16 cellular contexts compared by ENCODE assay signal in the genomic region with DNA sequence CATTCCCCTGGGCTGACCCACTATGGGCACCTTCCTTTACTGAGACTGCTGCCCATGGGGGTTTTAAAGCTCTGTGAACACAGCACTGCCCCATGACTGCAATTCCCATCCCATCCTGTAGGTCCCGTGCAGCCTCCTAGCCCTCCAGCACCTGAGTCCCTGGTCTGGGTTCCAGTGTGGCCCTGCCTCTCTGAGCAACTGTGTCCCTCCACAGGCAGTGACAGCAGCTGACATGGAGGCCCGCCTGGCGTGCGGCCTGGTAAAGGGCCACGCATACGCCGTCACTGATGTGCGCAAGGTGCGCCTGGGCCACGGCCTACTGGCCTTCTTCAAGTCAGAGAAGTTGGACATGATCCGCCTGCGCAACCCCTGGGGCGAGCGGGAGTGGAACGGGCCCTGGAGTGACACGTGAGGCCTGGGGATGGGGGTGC. TPM values are rescaled to one million over a fixed set of nuclear protein-coding genes. Genes with fewer than 3 reads are reported as not detected.
DNase-seq lines count a peak whose midpoint lies in the region; ATAC-seq, FAIRE-seq and TF ChIP-seq lines count a peak whose summit lies in the region.
"Had no signal": no experiment of that assay in that cellular context is flagged by ENCODE, and none has a peak within 500 bp of the region (broad histone marks: within the 10 kb centered on the region; RNA-seq: fewer than 3 reads in every experiment).

No MANE protein-coding gene starts in this region.

- intact Hi-C loops in GM12878 (cut with micrococcal nuclease; ENCODE audit: unreplicated experiment) (no loop called here), HepG2 (cut with micrococcal nuclease; ENCODE audit: unreplicated experiment) (no loop called here)

- in situ Hi-C loops in GM12878 (cut with MboI) (no loop called here), HepG2 (cut with HindIII; ENCODE audit: extremely low pct_ligation_motif_present, low pct_unique_long_range_greater_than_20kb) (no loop called here)

- peaks cover 2% of the 10 kb centered on the region for H3K4me1 Mint-ChIP-seq in activated CD8-positive, alpha-beta memory T cell treated with anti-CD3 and anti-CD28 coated beads, Interleukin-2, amount 10 ng/mL, durations not matched to agents 7 days and 5 days
- H3K4me1 Mint-ChIP-seq: activated naive CD4-positive, alpha-beta T cell treated with anti-CD3 and anti-CD28 coated beads, Interleukin-2, amount 50 U/mL, for 24 hours had no signal

- FAIRE-seq in GM12878 (lab: Jason Lieb, UNC), result no peak
- FAIRE-seq in HepG2 (lab: Jason Lieb, UNC), result no peak

- H3K4me1 ChIP-seq in DOHH2 (ENCODE audit: control insufficient read depth, low read length) (no peaks in the 10 kb centered on the region), GM12878 (ENCODE audit: control insufficient read depth, insufficient read depth, low read length) (no peaks in the 10 kb centered on the region), HepG2 (ENCODE audit: insufficient read depth, low read length) (peaks cover 10% of the 10 kb centered on the region)
- H3K4me1 ChIP-seq: SJSA1 had no signal

- RAD21 ChIA-PET in GM12878 (lab: Charles Lee; ENCODE audit: unreplicated experiment), result no interaction called here

- POLR2A ChIA-PET in GM12878 (lab: Charles Lee) (interaction anchor here (0.7 kb wide), 1 partner anchor 1590 kb away, joined by 4 read pairs; no protein-coding TSS in a partner anchor), HepG2 (lab: Yijun Ruan, JAX) (no interaction called here)

- H3K36me3 Mint-ChIP-seq in activated CD8-positive, alpha-beta memory T cell treated with anti-CD3 and anti-CD28 coated beads, Interleukin-2, amount 10 ng/mL, durations not matched to agents 7 days and 5 days, result no peaks in the 10 kb centered on the region
- H3K36me3 Mint-ChIP-seq: activated naive CD4-positive, alpha-beta T cell treated with anti-CD3 and anti-CD28 coated beads, Interleukin-2, amount 50 U/mL, for 24 hours had no signal

- DNase-seq in HuH-7.5 (ENCODE audit: low spot score), result peak; percentile 67
- DNase-seq in GM12878 (ENCODE audit: low read depth, low spot score), result no peak
- no peak for DNase-seq in HepG2 (ENCODE audit: low spot score)
- DNase-seq in activated CD8-positive, alpha-beta memory T cell treated with anti-CD3 and anti-CD28 coated beads, Interleukin-2, amount 10 ng/mL, durations not matched to agents 7 days and 5 days, result no peak
- DNase-seq: activated CD4-positive, alpha-beta T cell treated with anti-CD3 and anti-CD28 coated beads, Interleukin-2, amount 50 U/mL, for 4 hours; DMS153; NCI-H446; transverse colon had no signal

- TF ChIP-seq EP300 in GM12878 (IDR thresholded peaks at IDR 0.05; ENCODE audit: borderline replicate concordance in 1 of 2, control insufficient read depth in 1 of 2, low read depth in 2 of 2, low read length in 2 of 2) (no peak), HepG2 (IDR thresholded peaks at IDR 0.05; ENCODE audit: low read depth in 2 of 2, low read length in 2 of 2) (no peak), HepG2 (CRISPR knock-in tag; IDR thresholded peaks at IDR 0.05; ENCODE audit: borderline replicate concordance) (no peak)

- no peak overlapping the region for H3K27ac ChIP-seq in DOHH2 (ENCODE audit: low read depth, low read length)
- H3K27ac ChIP-seq in GM12878 (ENCODE audit: control insufficient read depth, insufficient read depth), result no peak overlapping the region
- no peak overlapping the region for H3K27ac ChIP-seq in HepG2 (ENCODE audit: extremely low read length, insufficient read depth, low read length)
- H3K27ac ChIP-seq: SJSA1, transverse colon had no signal

- no peaks in the 10 kb centered on the region for H3K9me3 Mint-ChIP-seq in activated CD8-positive, alpha-beta memory T cell treated with anti-CD3 and anti-CD28 coated beads, Interleukin-2, amount 10 ng/mL, durations not matched to agents 7 days and 5 days (ENCODE audit: low read depth)
- H3K9me3 Mint-ChIP-seq: activated naive CD4-positive, alpha-beta T cell treated with anti-CD3 and anti-CD28 coated beads, Interleukin-2, amount 50 U/mL, for 24 hours; dendritic cell treated with granulocyte-macrophage colony-stimulating factor and Interleukin-4, amounts not matched to agents 40 ng/mL and 50 ng/mL, for 4 days had no signal

- H3K4me3 ChIP-seq in DOHH2 (ENCODE audit: low read length) (no peak overlapping the region), GM12878 (no peak overlapping the region), HepG2 (replicated peaks in 1 of 3; ENCODE audit: insufficient read depth in 1 of 3, low read depth in 2 of 3, low read length in 3 of 3) (no peak overlapping the region)
- H3K4me3 ChIP-seq: lung, SJSA1, transverse colon had no signal

- 69% methylated on average over 16 of the region's 16 CpGs for WGBS in GM12878 (ENCODE audit: insufficient coverage, insufficient replicate concordance, low lambda C conversion rate, missing lambda C conversion rate)
- 77% methylated on average over 13 of the region's 16 CpGs for WGBS in HepG2 (ENCODE audit: low lambda C conversion rate)

- H4K20me1 ChIP-seq in DOHH2 (ENCODE audit: control insufficient read depth, insufficient read depth, low read depth, low read length) (no peaks in the 10 kb centered on the region), GM12878 (ENCODE audit: control insufficient read depth, insufficient read depth) (no peaks in the 10 kb centered on the region), HepG2 (ENCODE audit: insufficient read depth, low read length) (no peaks in the 10 kb centered on the region)

- H3K9me3 ChIP-seq in DOHH2 (ENCODE audit: control insufficient read depth, insufficient read depth, low read length), result no peaks in the 10 kb centered on the region
- H3K9me3 ChIP-seq in GM12878 (replicated peaks; ENCODE audit: control insufficient read depth, insufficient read depth, low read length), result no peaks in the 10 kb centered on the region
- no peaks in the 10 kb centered on the region for H3K9me3 ChIP-seq in HepG2 (ENCODE audit: low read length)
- H3K9me3 ChIP-seq: SJSA1, transverse colon had no signal

- CTCF ChIA-PET in GM12878 (lab: Yijun Ruan, JAX), result no interaction called here
- CTCF ChIA-PET in HepG2 (lab: Yijun Ruan, JAX; ENCODE audit: low intra/inter-chr PET ratio, low total read pairs), result interaction anchor here (0.7 kb wide), 1 partner anchor 73 kb away, joined by 3 read pairs; no protein-coding TSS in a partner anchor
- CTCF ChIA-PET in activated CD8-positive, alpha-beta memory T cell treated with anti-CD3 and anti-CD28 coated beads, Interleukin-2, amount 10 ng/mL, durations not matched to agents 7 days and 5 days (lab: Charles Lee), result interaction anchor here (0.8 to 3.8 kb wide), 6 partner anchors 12 to 75 kb away, joined by 3 to 21 read pairs (median 4); no protein-coding TSS in a partner anchor

- BruUV-seq in GM12878 (replicated peaks; lab: Mats Ljungman, UMichigan) (no TSS peak), HepG2 (replicated peaks; lab: Mats Ljungman, UMichigan) (no TSS peak)

- H3K4me2 ChIP-seq in DOHH2 (ENCODE audit: low read length), result no peak overlapping the region
- no peak overlapping the region for H3K4me2 ChIP-seq in GM12878 (ENCODE audit: control insufficient read depth, insufficient read depth)
- H3K4me2 ChIP-seq in HepG2 (ENCODE audit: low read depth, low read length), result no peak overlapping the region

- H3K27me3 ChIP-seq in DOHH2 (ENCODE audit: control insufficient read depth, low read length), result no peaks in the 10 kb centered on the region
- H3K27me3 ChIP-seq in GM12878 (replicated peaks in 1 of 2; ENCODE audit: control insufficient read depth in 2 of 2, insufficient read depth in 2 of 2, low read length in 1 of 2), result no peaks in the 10 kb centered on the region; a peak in 1 of 4 replicates
- H3K27me3 ChIP-seq in HepG2 (ENCODE audit: control insufficient read depth in 1 of 2, insufficient read depth in 2 of 2, low read length in 2 of 2), result peaks cover 0 to 5% of the 10 kb centered on the region in 2 experiments; a peak in 1 of 5 replicates
- H3K27me3 ChIP-seq: SJSA1, transverse colon had no signal

- TF ChIP-seq POLR2A in GM12878 (IDR thresholded peaks at IDR 0.05; ENCODE audit: low read depth, low read length), result no peak
- no peak for TF ChIP-seq POLR2A in HepG2 (IDR thresholded peaks at IDR 0.05; ENCODE audit: insufficient read depth in 1 of 2, low read depth in 2 of 2, low read length in 2 of 2)

- H2AFZ ChIP-seq in GM12878 (ENCODE audit: control insufficient read depth, low read depth, low read length) (no peak overlapping the region), HepG2 (ENCODE audit: low read length) (no peak overlapping the region)

- H3K36me3 ChIP-seq in DOHH2 (ENCODE audit: control insufficient read depth, low read length), result no peaks in the 10 kb centered on the region
- H3K36me3 ChIP-seq in GM12878 (ENCODE audit: control insufficient read depth in 2 of 2, insufficient read depth in 2 of 2, low read length in 1 of 2), result no peaks in the 10 kb centered on the region
- no peaks in the 10 kb centered on the region for H3K36me3 ChIP-seq in HepG2 (replicated peaks in 1 of 2; ENCODE audit: control insufficient read depth in 1 of 2, insufficient read depth in 2 of 2, low read length in 2 of 2)

- no peaks in the 10 kb centered on the region for H3K27me3 Mint-ChIP-seq in activated CD8-positive, alpha-beta memory T cell treated with anti-CD3 and anti-CD28 coated beads, Interleukin-2, amount 10 ng/mL, durations not matched to agents 7 days and 5 days
- H3K27me3 Mint-ChIP-seq: activated naive CD4-positive, alpha-beta T cell treated with anti-CD3 and anti-CD28 coated beads, Interleukin-2, amount 50 U/mL, for 24 hours; dendritic cell treated with granulocyte-macrophage colony-stimulating factor and Interleukin-4, amounts not matched to agents 40 ng/mL and 50 ng/mL, for 4 days had no signal

- peak; percentile 67 for ATAC-seq in GM12878
- peak; percentile 77 for ATAC-seq in HepG2
- no peak for ATAC-seq in GM21447 (IDR thresholded peaks at IDR 0.05; ENCODE audit: unreplicated experiment)
- no peak for ATAC-seq in HG03469 (IDR thresholded peaks at IDR 0.05; ENCODE audit: unreplicated experiment)
- ATAC-seq in activated CD8-positive, alpha-beta memory T cell treated with anti-CD3 and anti-CD28 coated beads, Interleukin-2, amount 10 ng/mL, durations not matched to agents 7 days and 5 days, result no peak

- TF ChIP-seq RAD21 in GM12878 (IDR thresholded peaks at IDR 0.05; ENCODE audit: insufficient read depth, low read depth, low read length), result no peak
- TF ChIP-seq RAD21 in HepG2 (CRISPR knock-in tag; IDR thresholded peaks at IDR 0.05), result no peak

- TF ChIP-seq CTCF in DOHH2 (IDR thresholded peaks at IDR 0.05; ENCODE audit: low read depth, low read length, poor library complexity, severe bottlenecking) (peak; percentile 40), GM12878 (IDR thresholded peaks at IDR 0.05 in 2 of 3, conservative IDR thresholded peaks at IDR 0.05 in 1 of 3; ENCODE audit: control insufficient read depth in 2 of 3, extremely low read depth in 1 of 3, insufficient read depth in 1 of 3, low read depth in 3 of 3, low read length in 3 of 3) (peak in 1 of 3 experiments; percentile 33; a peak in 2 of 6 replicates), HepG2 (CRISPR knock-in tag; IDR thresholded peaks at IDR 0.05) (no peak; the same call in 1 of the 2 replicates)

- H3K9ac ChIP-seq in GM12878 (ENCODE audit: control insufficient read depth, insufficient read depth, low read length), result no peak overlapping the region
- no peak overlapping the region for H3K9ac ChIP-seq in HepG2 (ENCODE audit: insufficient read depth, low read depth, low read length)

- no peaks in the 10 kb centered on the region for H3F3A ChIP-seq in DOHH2 (ENCODE audit: control insufficient read depth, insufficient read depth)

- SMC1A ChIA-PET in GM12878 (lab: Charles Lee; ENCODE audit: uncharacterized antibody, unreplicated experiment), result no interaction called here

- H3K27ac Mint-ChIP-seq in activated CD8-positive, alpha-beta memory T cell treated with anti-CD3 and anti-CD28 coated beads, Interleukin-2, amount 10 ng/mL, durations not matched to agents 7 days and 5 days, result no peak overlapping the region
- H3K27ac Mint-ChIP-seq: activated naive CD4-positive, alpha-beta T cell treated with anti-CD3 and anti-CD28 coated beads, Interleukin-2, amount 50 U/mL, for 24 hours; dendritic cell treated with granulocyte-macrophage colony-stimulating factor and Interleukin-4, amounts not matched to agents 40 ng/mL and 50 ng/mL, for 4 days had no signal

- no peak overlapping the region for H3K4me3 Mint-ChIP-seq in activated CD8-positive, alpha-beta memory T cell treated with anti-CD3 and anti-CD28 coated beads, Interleukin-2, amount 10 ng/mL, durations not matched to agents 7 days and 5 days
- H3K4me3 Mint-ChIP-seq: activated naive CD4-positive, alpha-beta T cell treated with anti-CD3 and anti-CD28 coated beads, Interleukin-2, amount 50 U/mL, for 24 hours; dendritic cell treated with granulocyte-macrophage colony-stimulating factor and Interleukin-4, amounts not matched to agents 40 ng/mL and 50 ng/mL, for 4 days had no signal

- H3K79me2 ChIP-seq in DOHH2 (ENCODE audit: control insufficient read depth, low read length), result no peaks in the 10 kb centered on the region
- H3K79me2 ChIP-seq in GM12878 (ENCODE audit: control insufficient read depth, insufficient read depth, low read length), result no peaks in the 10 kb centered on the region
- no peaks in the 10 kb centered on the region for H3K79me2 ChIP-seq in HepG2 (ENCODE audit: insufficient read depth, low read length)

- H3K9me2 ChIP-seq in DOHH2 (replicated peaks; ENCODE audit: control insufficient read depth, low read length), result no peaks in the 10 kb centered on the region

RNA-seq across cellular contexts. Expression of gene OMP, which starts 12.6 kb away (rescaled TPM):
- total RNA-seq in GM12878 (2013; cell fraction: nucleolus; rRNA removed), result not detected in 2 replicates
- not detected in 2 replicates for total RNA-seq in GM12878 (2014; rRNA removed)
- total RNA-seq in GM12878 (2014; rRNA removed; fragmentation: Illumina TruSeq; extraction: Trizol), result not detected in 2 replicates
- total RNA-seq in GM12878 (2021), result not detected in 2 replicates
- polyA plus RNA-seq in GM12878 (2011; ENCODE audit: low read depth), result not detected
- not detected in 2 replicates for polyA plus RNA-seq in GM12878 (2011; rRNA removed)
- not detected in 2 replicates for polyA plus RNA-seq in GM12878 (2011; cell fraction: cytosol; rRNA removed)
- 0.34 TPM in 1 of 2 replicates, not detected in the other for polyA plus RNA-seq in GM12878 (2011; cell fraction: nucleus; rRNA removed)
- not detected in 2 replicates for polyA plus RNA-seq in GM12878 (2012)
- not detected in 2 replicates for polyA plus RNA-seq in GM12878 (2014; fragmentation: Illumina TruSeq; extraction: Trizol)
- polyA plus RNA-seq in GM12878 (2014; fragmentation: Nextera tagmentation; extraction: Ambion mirVana), result not detected
- polyA plus RNA-seq in GM12878 (2014; rRNA removed), result not detected in 2 replicates
- polyA plus RNA-seq in GM12878 (2016; fragmentation: Nextera tagmentation; extraction: Ambion mirVana), result not detected
- polyA minus RNA-seq in GM12878 (2011; rRNA and poly(A)+ RNA removed), result not detected in 2 replicates
- polyA minus RNA-seq in GM12878 (2011; cell fraction: cytosol; rRNA and poly(A)+ RNA removed), result not detected in 2 replicates
- not detected in 2 replicates for polyA minus RNA-seq in GM12878 (2011; cell fraction: nucleus; rRNA and poly(A)+ RNA removed)
- not detected in 2 replicates for total RNA-seq in HepG2 (2016; rRNA removed; fragmentation: Illumina TruSeq; extraction: Trizol)
- total RNA-seq in HepG2 (2016; cell fraction: cytosol; rRNA removed; fragmentation: Illumina TruSeq; extraction: Trizol; ENCODE audit: low read depth), result not detected in 2 replicates
- total RNA-seq in HepG2 (2016; cell fraction: insoluble cytoplasmic fraction; rRNA removed; fragmentation: Illumina TruSeq; extraction: Trizol), result not detected in 2 replicates
- not detected in 2 replicates for total RNA-seq in HepG2 (2016; cell fraction: membrane; rRNA removed; fragmentation: Illumina TruSeq; extraction: Trizol)
- total RNA-seq in HepG2 (2016; cell fraction: nucleus; rRNA removed; fragmentation: Illumina TruSeq; extraction: Trizol), result not detected in 2 replicates
- not detected in 2 replicates for polyA plus RNA-seq in HepG2 (2011; rRNA removed)
- polyA plus RNA-seq in HepG2 (2011; cell fraction: cytosol; rRNA removed), result not detected in 2 replicates
- polyA plus RNA-seq in HepG2 (2011; cell fraction: nucleus; rRNA removed), result 1.9 TPM in 1 of 2 replicates, not detected in the other
- not detected in 2 replicates for polyA plus RNA-seq in HepG2 (2012)
- not detected in 2 replicates for polyA plus RNA-seq in HepG2 (2016; cell fraction: cytosol; fragmentation: Illumina TruSeq; extraction: Trizol; ENCODE audit: low read depth)
- not detected in 2 replicates for polyA plus RNA-seq in HepG2 (2016; cell fraction: insoluble cytoplasmic fraction; fragmentation: Illumina TruSeq; extraction: Trizol; ENCODE audit: low read depth)
- not detected in 2 replicates for polyA plus RNA-seq in HepG2 (2016; cell fraction: membrane; fragmentation: Illumina TruSeq; extraction: Trizol; ENCODE audit: low read depth)
- polyA plus RNA-seq in HepG2 (2016; cell fraction: nucleus; fragmentation: Illumina TruSeq; extraction: Trizol; ENCODE audit: insufficient read depth, low read depth), result not detected in 2 replicates
- polyA minus RNA-seq in HepG2 (2011; rRNA and poly(A)+ RNA removed; ENCODE audit: low replicate concordance), result not detected in 2 replicates
- not detected in 2 replicates for polyA minus RNA-seq in HepG2 (2011; cell fraction: cytosol; rRNA and poly(A)+ RNA removed)
- not detected in 2 replicates for polyA minus RNA-seq in HepG2 (2011; cell fraction: nucleus; rRNA and poly(A)+ RNA removed)
- not detected for total RNA-seq in activated CD8-positive, alpha-beta memory T cell treated with anti-CD3 and anti-CD28 coated beads, Interleukin-2, amount 10 ng/mL, durations not matched to agents 7 days and 5 days
- total RNA-seq: glomerular endothelial cell, SJSA1 had no signal

RNA-seq across cellular contexts. Expression of gene MYO7A, which starts 12.8 kb away (rescaled TPM):
- 0.13 TPM in 1 of 2 replicates, not detected in the other for total RNA-seq in GM12878 (2013; cell fraction: nucleolus; rRNA removed)
- total RNA-seq in GM12878 (2014; rRNA removed) (not detected in 2 replicates), GM12878 (2014; rRNA removed; fragmentation: Illumina TruSeq; extraction: Trizol) (not detected in 2 replicates), GM12878 (2021) (0.21 and 0.24 TPM in 2 replicates), HepG2 (2016; rRNA removed; fragmentation: Illumina TruSeq; extraction: Trizol) (3.6 and 7.5 TPM in 2 replicates)
- not detected for polyA plus RNA-seq in GM12878 (2011; ENCODE audit: low read depth)
- polyA plus RNA-seq in GM12878 (2011; rRNA removed) (0.04 TPM in 1 of 2 replicates, not detected in the other), GM12878 (2014; fragmentation: Illumina TruSeq; extraction: Trizol) (0.01 TPM in 1 of 2 replicates, not detected in the other), GM12878 (2014; fragmentation: Nextera tagmentation; extraction: Ambion mirVana) (not detected), GM12878 (2014; rRNA removed) (0.04 TPM in 1 of 2 replicates, not detected in the other), GM12878 (2016; fragmentation: Nextera tagmentation; extraction: Ambion mirVana) (not detected), HepG2 (2011; rRNA removed) (8.1 and 10.0 TPM in 2 replicates)
- 0.02 TPM in 1 of 2 replicates, not detected in the other for polyA plus RNA-seq in GM12878 (2011; cell fraction: cytosol; rRNA removed)
- polyA plus RNA-seq in GM12878 (2011; cell fraction: nucleus; rRNA removed), result 0.06 and 0.07 TPM in 2 replicates
- polyA plus RNA-seq in GM12878 (2012), result 0.03 TPM in 1 of 2 replicates, not detected in the other
- not detected in 2 replicates for polyA minus RNA-seq in GM12878 (2011; rRNA and poly(A)+ RNA removed)
- not detected in 2 replicates for polyA minus RNA-seq in GM12878 (2011; cell fraction: cytosol; rRNA and poly(A)+ RNA removed)
- 0.10 TPM in 1 of 2 replicates, not detected in the other for polyA minus RNA-seq in GM12878 (2011; cell fraction: nucleus; rRNA and poly(A)+ RNA removed)
- total RNA-seq in HepG2 (2016; cell fraction: cytosol; rRNA removed; fragmentation: Illumina TruSeq; extraction: Trizol; ENCODE audit: low read depth), result 2.3 and 3.1 TPM in 2 replicates
- 3.4 and 8.0 TPM in 2 replicates for total RNA-seq in HepG2 (2016; cell fraction: insoluble cytoplasmic fraction; rRNA removed; fragmentation: Illumina TruSeq; extraction: Trizol)
- total RNA-seq in HepG2 (2016; cell fraction: membrane; rRNA removed; fragmentation: Illumina TruSeq; extraction: Trizol), result 1.8 and 1.9 TPM in 2 replicates
- total RNA-seq in HepG2 (2016; cell fraction: nucleus; rRNA removed; fragmentation: Illumina TruSeq; extraction: Trizol), result 10.5 and 15.0 TPM in 2 replicates
- 3.1 and 3.5 TPM in 2 replicates for polyA plus RNA-seq in HepG2 (2011; cell fraction: cytosol; rRNA removed)
- 71.3 and 112 TPM in 2 replicates for polyA plus RNA-seq in HepG2 (2011; cell fraction: nucleus; rRNA removed)
- 5.5 and 8.4 TPM in 2 replicates for polyA plus RNA-seq in HepG2 (2012)
- polyA plus RNA-seq in HepG2 (2016; cell fraction: cytosol; fragmentation: Illumina TruSeq; extraction: Trizol; ENCODE audit: low read depth), result 0.23 and 0.45 TPM in 2 replicates
- polyA plus RNA-seq in HepG2 (2016; cell fraction: insoluble cytoplasmic fraction; fragmentation: Illumina TruSeq; extraction: Trizol; ENCODE audit: low read depth), result 3.0 and 3.3 TPM in 2 replicates
- polyA plus RNA-seq in HepG2 (2016; cell fraction: membrane; fragmentation: Illumina TruSeq; extraction: Trizol; ENCODE audit: low read depth), result 0.84 and 0.94 TPM in 2 replicates
- polyA plus RNA-seq in HepG2 (2016; cell fraction: nucleus; fragmentation: Illumina TruSeq; extraction: Trizol; ENCODE audit: insufficient read depth, low read depth), result 37.9 and 40.7 TPM in 2 replicates
- 0.16 and 9.9 TPM in 2 replicates for polyA minus RNA-seq in HepG2 (2011; rRNA and poly(A)+ RNA removed; ENCODE audit: low replicate concordance)
- 3.9 and 4.2 TPM in 2 replicates for polyA minus RNA-seq in HepG2 (2011; cell fraction: cytosol; rRNA and poly(A)+ RNA removed)
- 17.3 and 17.4 TPM in 2 replicates for polyA minus RNA-seq in HepG2 (2011; cell fraction: nucleus; rRNA and poly(A)+ RNA removed)
- under 1 TPM; 0.23 to 0.28 TPM for total RNA-seq in activated CD8-positive, alpha-beta memory T cell treated with anti-CD3 and anti-CD28 coated beads, Interleukin-2, amount 10 ng/mL, durations not matched to agents 7 days and 5 days
- total RNA-seq: SJSA1 had no signal

RNA-seq across cellular contexts. Expression of gene CAPN5, which starts 48.4 kb away (rescaled TPM):
- 0.15 and 0.17 TPM in 2 replicates for total RNA-seq in GM12878 (2013; cell fraction: nucleolus; rRNA removed)
- total RNA-seq in GM12878 (2014; rRNA removed) (0.11 TPM in 1 of 2 replicates, not detected in the other), GM12878 (2014; rRNA removed; fragmentation: Illumina TruSeq; extraction: Trizol) (not detected in 2 replicates), GM12878 (2021) (0.19 and 0.33 TPM in 2 replicates), HepG2 (2016; rRNA removed; fragmentation: Illumina TruSeq; extraction: Trizol) (0.22 and 0.27 TPM in 2 replicates)
- 0.08 TPM for polyA plus RNA-seq in GM12878 (2011; ENCODE audit: low read depth)
- polyA plus RNA-seq in GM12878 (2011; rRNA removed) (0.06 and 0.07 TPM in 2 replicates), GM12878 (2014; fragmentation: Illumina TruSeq; extraction: Trizol) (0.07 and 0.19 TPM in 2 replicates), GM12878 (2014; fragmentation: Nextera tagmentation; extraction: Ambion mirVana) (under 1 TPM in 1 of 2 experiments, not detected in 1; 0.02 TPM), GM12878 (2014; rRNA removed) (0.10 TPM in 1 of 2 replicates, not detected in the other), GM12878 (2016; fragmentation: Nextera tagmentation; extraction: Ambion mirVana) (under 1 TPM; 0.04 TPM), HepG2 (2011; rRNA removed) (1.2 and 2.1 TPM in 2 replicates)
- polyA plus RNA-seq in GM12878 (2011; cell fraction: cytosol; rRNA removed), result 0.10 and 0.15 TPM in 2 replicates
- 0.27 and 0.31 TPM in 2 replicates for polyA plus RNA-seq in GM12878 (2011; cell fraction: nucleus; rRNA removed)
- polyA plus RNA-seq in GM12878 (2012), result 0.20 and 0.27 TPM in 2 replicates
- polyA minus RNA-seq in GM12878 (2011; rRNA and poly(A)+ RNA removed), result 0.57 TPM in 1 of 2 replicates, not detected in the other
- polyA minus RNA-seq in GM12878 (2011; cell fraction: cytosol; rRNA and poly(A)+ RNA removed), result not detected in 2 replicates
- polyA minus RNA-seq in GM12878 (2011; cell fraction: nucleus; rRNA and poly(A)+ RNA removed), result 0.19 TPM in 1 of 2 replicates, not detected in the other
- 0.09 TPM in 1 of 2 replicates, not detected in the other for total RNA-seq in HepG2 (2016; cell fraction: cytosol; rRNA removed; fragmentation: Illumina TruSeq; extraction: Trizol; ENCODE audit: low read depth)
- total RNA-seq in HepG2 (2016; cell fraction: insoluble cytoplasmic fraction; rRNA removed; fragmentation: Illumina TruSeq; extraction: Trizol), result 0.27 and 0.28 TPM in 2 replicates
- total RNA-seq in HepG2 (2016; cell fraction: membrane; rRNA removed; fragmentation: Illumina TruSeq; extraction: Trizol), result 0.28 and 0.34 TPM in 2 replicates
- total RNA-seq in HepG2 (2016; cell fraction: nucleus; rRNA removed; fragmentation: Illumina TruSeq; extraction: Trizol), result 0.66 and 0.75 TPM in 2 replicates
- polyA plus RNA-seq in HepG2 (2011; cell fraction: cytosol; rRNA removed), result 0.95 and 1.0 TPM in 2 replicates
- polyA plus RNA-seq in HepG2 (2011; cell fraction: nucleus; rRNA removed), result 3.7 and 6.7 TPM in 2 replicates
- polyA plus RNA-seq in HepG2 (2012), result 0.94 and 2.0 TPM in 2 replicates
- polyA plus RNA-seq in HepG2 (2016; cell fraction: cytosol; fragmentation: Illumina TruSeq; extraction: Trizol; ENCODE audit: low read depth), result 0.19 and 0.23 TPM in 2 replicates
- 0.93 and 1.1 TPM in 2 replicates for polyA plus RNA-seq in HepG2 (2016; cell fraction: insoluble cytoplasmic fraction; fragmentation: Illumina TruSeq; extraction: Trizol; ENCODE audit: low read depth)
- 0.37 and 0.48 TPM in 2 replicates for polyA plus RNA-seq in HepG2 (2016; cell fraction: membrane; fragmentation: Illumina TruSeq; extraction: Trizol; ENCODE audit: low read depth)
- polyA plus RNA-seq in HepG2 (2016; cell fraction: nucleus; fragmentation: Illumina TruSeq; extraction: Trizol; ENCODE audit: insufficient read depth, low read depth), result 0.68 and 0.85 TPM in 2 replicates
- polyA minus RNA-seq in HepG2 (2011; rRNA and poly(A)+ RNA removed; ENCODE audit: low replicate concordance), result 0.49 and 2.0 TPM in 2 replicates
- 0.88 and 0.99 TPM in 2 replicates for polyA minus RNA-seq in HepG2 (2011; cell fraction: cytosol; rRNA and poly(A)+ RNA removed)
- 1.0 and 1.7 TPM in 2 replicates for polyA minus RNA-seq in HepG2 (2011; cell fraction: nucleus; rRNA and poly(A)+ RNA removed)
- total RNA-seq in activated CD8-positive, alpha-beta memory T cell treated with anti-CD3 and anti-CD28 coated beads, Interleukin-2, amount 10 ng/mL, durations not matched to agents 7 days and 5 days, result under 1 TPM; 0.20 to 0.28 TPM

Comparison
In these comparisons a context has a peak if more than half of its experiments do, and no peak if none do; other contexts are left out.
1. ATAC-seq: peak in GM12878 (single experiment) and HepG2 (single experiment); none in GM21447 (single experiment), HG03469 (single experiment) and activated CD8-positive, alpha-beta memory T cell treated with anti-CD3 and anti-CD28 coated beads, Interleukin-2, amount 10 ng/mL, durations not matched to agents 7 days and 5 days (single experiment).